8 cellular contexts compared by ENCODE assay signal in the genomic region with DNA sequence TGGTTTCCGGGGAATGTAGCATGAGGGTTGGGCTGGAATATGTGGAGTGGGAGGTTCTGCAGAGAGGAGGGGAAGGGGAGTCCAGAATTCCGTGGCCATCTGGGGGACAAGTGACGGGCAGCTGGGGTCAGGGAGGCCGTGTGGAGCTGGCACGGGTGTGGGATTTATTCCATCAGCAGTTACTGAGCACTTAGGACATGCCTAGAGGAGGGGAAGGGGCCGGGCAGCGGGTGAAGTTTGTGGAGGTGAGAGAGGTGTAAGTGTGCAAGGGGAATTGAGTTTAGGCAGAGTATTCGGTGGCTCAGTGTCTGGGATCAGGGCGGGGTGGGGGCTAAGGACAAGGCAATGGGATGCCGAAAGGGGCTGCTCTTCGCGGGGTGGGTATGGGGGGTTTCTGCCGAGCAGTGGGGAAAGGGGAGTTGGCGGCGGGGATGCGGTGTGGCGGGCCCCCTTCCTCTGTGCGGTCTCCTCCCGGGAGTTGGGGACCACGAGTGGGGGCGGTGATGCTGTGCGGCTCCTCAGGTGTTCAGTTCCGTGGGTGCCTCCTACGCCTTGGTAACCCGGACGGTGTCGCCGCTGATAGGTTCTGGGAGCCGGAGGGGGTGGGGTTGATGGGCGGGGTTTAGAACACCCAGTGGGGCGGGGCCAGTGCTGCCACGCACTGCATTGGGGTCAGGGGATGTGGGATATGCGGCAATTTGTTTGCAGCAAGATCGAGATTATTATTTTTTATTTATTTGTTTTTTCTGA. TPM values are rescaled to one million over a fixed set of nuclear protein-coding genes. Genes with fewer than 3 reads are reported as not detected.
DNase-seq lines count a peak whose midpoint lies in the region; ATAC-seq and TF ChIP-seq lines count a peak whose summit lies in the region.

No MANE protein-coding gene starts in this region.

- intact Hi-C loops in activated CD4-positive, alpha-beta T cell treated with anti-CD3 and anti-CD28 coated beads for 36 hours (cut with DNase I, micrococcal nuclease): loop anchor here in 1 of 2 experiments (1.0 kb wide), 1 partner anchor 16 kb away; no protein-coding TSS in a partner anchor
- intact Hi-C loops in Calu3 (cut with micrococcal nuclease; ENCODE audit: unreplicated experiment): no loop called here

- H3K27me3 Mint-ChIP-seq in activated CD4-positive, alpha-beta T cell treated with anti-CD3 and anti-CD28 coated beads for 36 hours: peaks cover 5% of the 10 kb centered on the region
- H3K27me3 Mint-ChIP-seq in Calu3 (ENCODE audit: unreplicated experiment): no peaks in the 10 kb centered on the region

- peak; percentile 92 for ATAC-seq in activated CD4-positive, alpha-beta T cell treated with anti-CD3 and anti-CD28 coated beads for 36 hours
- no peak for ATAC-seq in GM18870 (IDR thresholded peaks at IDR 0.05; ENCODE audit: unreplicated experiment)

- peak overlapping the region; percentile 56 for H3K4me3 Mint-ChIP-seq in activated CD4-positive, alpha-beta T cell treated with anti-CD3 and anti-CD28 coated beads for 36 hours
- H3K4me3 Mint-ChIP-seq in Calu3 (ENCODE audit: low read depth, unreplicated experiment): no peak overlapping the region

- peak in 2 of 3 experiments; percentile 30 to 50 for DNase-seq in NCI-H1417 (lab: John Stamatoyannopoulos, UW)
- DNase-seq in NCI-H1417 treated with DMSO at 0.1 percent for 48 hours (lab: John Stamatoyannopoulos, UW): no peak
- DNase-seq in activated CD4-positive, alpha-beta T cell treated with anti-CD3 and anti-CD28 coated beads for 36 hours: peak; percentile 84
- DNase-seq in central memory CD4-positive, alpha-beta T cell: peak; percentile 68
- DNase-seq in medulla oblongata (ENCODE audit: extremely low spot score): peak; percentile 57
- peak; percentile 64 to 69 for DNase-seq in stimulated activated CD8-positive, alpha-beta memory T cell treated with anti-CD3 and anti-CD28 coated beads, Interleukin-4, amount 100 ng/mL, for 4 hours (ENCODE audit: low read depth in 2 of 2, low spot score in 1 of 2)
- no peak for DNase-seq in Calu3

- H3K36me3 Mint-ChIP-seq in activated CD4-positive, alpha-beta T cell treated with anti-CD3 and anti-CD28 coated beads for 36 hours (ENCODE audit: low read depth): peaks cover 20% of the 10 kb centered on the region
- H3K36me3 Mint-ChIP-seq in Calu3 (ENCODE audit: insufficient read depth, unreplicated experiment): no peaks in the 10 kb centered on the region

- no peak for TF ChIP-seq CTCF in Calu3 (IDR thresholded peaks at IDR 0.05; ENCODE audit: unreplicated experiment)

- H3K27ac Mint-ChIP-seq in activated CD4-positive, alpha-beta T cell treated with anti-CD3 and anti-CD28 coated beads for 36 hours: no peak overlapping the region
- H3K27ac Mint-ChIP-seq in Calu3 (ENCODE audit: unreplicated experiment): no peak overlapping the region

- BruUV-seq in Calu3 (replicated peaks; lab: Mats Ljungman, UMichigan): no TSS peak

- CTCF ChIA-PET in activated CD4-positive, alpha-beta T cell treated with anti-CD3 and anti-CD28 coated beads for 36 hours (lab: Charles Lee): no interaction called here
- CTCF ChIA-PET in Calu3 (lab: Charles Lee): interaction anchor here (0.6 kb wide), 1 partner anchor 268 kb away, joined by 3 read pairs; no protein-coding TSS in a partner anchor

- no peaks in the 10 kb centered on the region for H3K9me3 Mint-ChIP-seq in activated CD4-positive, alpha-beta T cell treated with anti-CD3 and anti-CD28 coated beads for 36 hours (ENCODE audit: low read depth)
- H3K9me3 Mint-ChIP-seq in Calu3 (ENCODE audit: low read depth, unreplicated experiment): no peaks in the 10 kb centered on the region

- POLR2A ChIA-PET in activated CD4-positive, alpha-beta T cell treated with anti-CD3 and anti-CD28 coated beads for 36 hours (lab: Charles Lee): no interaction called here

- peaks cover 31% of the 10 kb centered on the region for H3K4me1 Mint-ChIP-seq in activated CD4-positive, alpha-beta T cell treated with anti-CD3 and anti-CD28 coated beads for 36 hours
- peaks cover 10% of the 10 kb centered on the region for H3K4me1 Mint-ChIP-seq in Calu3 (ENCODE audit: low read depth, unreplicated experiment)

RNA-seq across cellular contexts. Expression of a gene that starts 5.4 kb away (rescaled TPM):
- 10 to 100 TPM; 22.4 to 26.2 TPM for total RNA-seq in activated CD4-positive, alpha-beta T cell treated with anti-CD3 and anti-CD28 coated beads for 36 hours
- 31.0 and 32.7 TPM in 2 replicates for total RNA-seq in Calu3 (2022)

RNA-seq across cellular contexts. Expression of a gene that starts 22.2 kb away (rescaled TPM):
- not detected for total RNA-seq in activated CD4-positive, alpha-beta T cell treated with anti-CD3 and anti-CD28 coated beads for 36 hours
- not detected in 2 replicates for total RNA-seq in Calu3 (2022)

RNA-seq across cellular contexts. Expression of a gene that starts 27.0 kb away (rescaled TPM):
- under 1 TPM; 0.02 to 0.09 TPM for total RNA-seq in activated CD4-positive, alpha-beta T cell treated with anti-CD3 and anti-CD28 coated beads for 36 hours
- not detected in 2 replicates for total RNA-seq in Calu3 (2022)

RNA-seq across cellular contexts. Expression of a gene that starts 40.1 kb away (rescaled TPM):
- not detected for total RNA-seq in activated CD4-positive, alpha-beta T cell treated with anti-CD3 and anti-CD28 coated beads for 36 hours
- not detected in 2 replicates for total RNA-seq in Calu3 (2022)

Comparison
In these comparisons a context has a peak if more than half of its experiments do, and no peak if none do; other contexts are left out.
1. DNase-seq: peak in NCI-H1417 (2 of 3), activated CD4-positive, alpha-beta T cell treated with anti-CD3 and anti-CD28 coated beads for 36 hours (single experiment), central memory CD4-positive, alpha-beta T cell (single experiment), medulla oblongata (single experiment) and stimulated activated CD8-positive, alpha-beta memory T cell treated with anti-CD3 and anti-CD28 coated beads, Interleukin-4, amount 100 ng/mL, for 4 hours (2 of 2); none in NCI-H1417 treated with DMSO at 0.1 percent for 48 hours (single experiment) and Calu3 (single experiment).